Comparison of ENCODE assay signal across 2 cellular contexts in the genomic region with DNA sequence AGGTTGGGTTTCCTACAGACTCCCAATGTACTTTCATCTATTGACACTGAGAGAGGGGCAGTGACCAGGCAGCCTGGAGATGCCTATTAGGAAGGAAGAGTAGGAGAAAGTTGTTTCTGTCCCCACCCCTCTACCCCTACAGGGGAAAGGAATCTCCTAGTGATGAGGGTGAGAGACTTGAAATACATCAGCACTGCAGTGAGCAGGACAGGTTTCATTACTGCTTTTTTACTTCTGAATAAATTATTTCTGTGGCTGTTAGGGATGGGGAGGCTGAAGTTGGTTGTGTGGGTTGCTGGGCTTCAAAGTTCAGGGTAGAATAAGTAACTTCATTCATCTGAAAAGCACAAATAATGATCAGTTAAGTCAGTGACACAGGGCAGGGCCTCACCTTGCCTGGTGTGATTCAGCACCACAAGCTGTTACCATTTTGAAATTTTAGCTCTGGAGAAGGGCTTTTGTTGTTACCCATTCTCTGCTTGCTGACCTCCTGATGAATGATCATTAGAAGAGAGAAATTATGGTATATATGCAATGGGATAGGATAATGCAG.
A peak's percentile ranks its signal among the peaks of the same experiment; 100 is the strongest.
TF ChIP-seq lines count a peak whose summit lies in the region.

No MANE protein-coding gene starts in this region.

TF ChIP-seq in HEK293, 187 proteins besides CTCF, POLR2A, EP300 and RAD21:
- TF ChIP-seq ZFHX2 (tag by site-specific recombination; conservative IDR thresholded peaks at IDR 0.05): no peak
- TF ChIP-seq PRDM1 (tag by site-specific recombination; IDR thresholded peaks at IDR 0.05): 0 out of 2 replicates have a peak, but pooled peaks have one; percentile 17

TF ChIP-seq in H1, 55 proteins besides CTCF, POLR2A, EP300 and RAD21:
- TF ChIP-seq HDAC2 (IDR thresholded peaks at IDR 0.05; ENCODE audit: borderline replicate concordance in 1 of 2, low read depth in 2 of 2, low read length in 2 of 2): no peak
- TF ChIP-seq, protein P1, sequence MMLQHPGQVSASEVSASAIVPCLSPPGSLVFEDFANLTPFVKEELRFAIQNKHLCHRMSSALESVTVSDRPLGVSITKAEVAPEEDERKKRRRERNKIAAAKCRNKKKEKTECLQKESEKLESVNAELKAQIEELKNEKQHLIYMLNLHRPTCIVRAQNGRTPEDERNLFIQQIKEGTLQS (IDR thresholded peaks at IDR 0.05; ENCODE audit: insufficient read depth, low read depth, low read length): no peak
- TF ChIP-seq, protein P2, sequence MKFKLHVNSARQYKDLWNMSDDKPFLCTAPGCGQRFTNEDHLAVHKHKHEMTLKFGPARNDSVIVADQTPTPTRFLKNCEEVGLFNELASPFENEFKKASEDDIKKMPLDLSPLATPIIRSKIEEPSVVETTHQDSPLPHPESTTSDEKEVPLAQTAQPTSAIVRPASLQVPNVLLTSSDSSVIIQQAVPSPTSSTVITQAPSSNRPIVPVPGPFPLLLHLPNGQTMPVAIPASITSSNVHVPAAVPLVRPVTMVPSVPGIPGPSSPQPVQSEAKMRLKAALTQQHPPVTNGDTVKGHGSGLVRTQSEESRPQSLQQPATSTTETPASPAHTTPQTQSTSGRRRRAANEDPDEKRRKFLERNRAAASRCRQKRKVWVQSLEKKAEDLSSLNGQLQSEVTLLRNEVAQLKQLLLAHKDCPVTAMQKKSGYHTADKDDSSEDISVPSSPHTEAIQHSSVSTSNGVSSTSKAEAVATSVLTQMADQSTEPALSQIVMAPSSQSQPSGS (IDR thresholded peaks at IDR 0.05; ENCODE audit: low read length): no peak
- TF ChIP-seq, protein P3, sequence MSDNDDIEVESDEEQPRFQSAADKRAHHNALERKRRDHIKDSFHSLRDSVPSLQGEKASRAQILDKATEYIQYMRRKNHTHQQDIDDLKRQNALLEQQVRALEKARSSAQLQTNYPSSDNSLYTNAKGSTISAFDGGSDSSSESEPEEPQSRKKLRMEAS (IDR thresholded peaks at IDR 0.05): no peak
- no peak for TF ChIP-seq EGR1 (IDR thresholded peaks at IDR 0.05; ENCODE audit: borderline replicate concordance, low read depth, low read length)
- TF ChIP-seq TBP (IDR thresholded peaks at IDR 0.05; ENCODE audit: low read depth, low read length): no peak
- TF ChIP-seq TAF1 (IDR thresholded peaks at IDR 0.05; ENCODE audit: low read depth, low read length): no peak
- TF ChIP-seq CHD2 (IDR thresholded peaks at IDR 0.05; ENCODE audit: low read length): no peak
- no peak for TF ChIP-seq RBBP5 (IDR thresholded peaks at IDR 0.05; ENCODE audit: borderline replicate concordance, low read depth, low read length)
- no peak for TF ChIP-seq SIX5 (IDR thresholded peaks at IDR 0.05; ENCODE audit: low read depth, low read length)
- no peak for TF ChIP-seq NANOG (IDR thresholded peaks at IDR 0.05; ENCODE audit: insufficient read depth, low read depth, low read length, poor library complexity, severe bottlenecking)
- TF ChIP-seq GABPA (IDR thresholded peaks at IDR 0.05; ENCODE audit: borderline replicate concordance, insufficient read depth, low read length): no peak
- no peak for TF ChIP-seq POU5F1 (IDR thresholded peaks at IDR 0.05; ENCODE audit: low read depth, low read length)
- TF ChIP-seq BCL11A (IDR thresholded peaks at IDR 0.05; ENCODE audit: low read depth in 2 of 2, low read length in 2 of 2): no peak
- no peak for TF ChIP-seq SUZ12 (IDR thresholded peaks at IDR 0.05; ENCODE audit: low read length)
- no peak for TF ChIP-seq SIN3A (conservative IDR thresholded peaks at IDR 0.05 in 1 of 2, IDR thresholded peaks at IDR 0.05 in 1 of 2; ENCODE audit: low read depth in 1 of 2, low read length in 2 of 2)
- TF ChIP-seq SP2 (IDR thresholded peaks at IDR 0.05; ENCODE audit: low read length): no peak
- TF ChIP-seq TEAD4 (IDR thresholded peaks at IDR 0.05; ENCODE audit: low read depth, low read length): no peak
